In genomic region chr14:39181026-39181692, GRCh38 we compare ENCODE assay signal across 26 cellular contexts. TPM values are rescaled to one million over a fixed set of nuclear protein-coding genes. Genes with fewer than 3 reads are reported as not detected.
DNase-seq lines count a peak whose midpoint lies in the region; ATAC-seq, FAIRE-seq and TF ChIP-seq lines count a peak whose summit lies in the region.
"Had no signal": no experiment of that assay in that cellular context is flagged by ENCODE, and none has a peak within 500 bp of the region (broad histone marks: within the 10 kb centered on the region; RNA-seq: fewer than 3 reads in every experiment).

No MANE protein-coding gene starts in this region.

- peaks cover 89 to 100% (median 95%) of the 10 kb centered on the region in 11 experiments for H3K36me3 ChIP-seq in BLaER1 treated with 17β-estradiol and CSF1 and Interleukin-3, amounts not matched to agents 10 nM and 100 nM
- H3K36me3 ChIP-seq in RWPE2 (ENCODE audit: low read depth), result peaks cover 91% of the 10 kb centered on the region

- no peaks in the 10 kb centered on the region for H3K9me3 Mint-ChIP-seq in activated naive CD8-positive, alpha-beta T cell treated with anti-CD3 and anti-CD28 coated beads for 36 hours
- H3K9me3 Mint-ChIP-seq: activated naive CD4-positive, alpha-beta T cell treated with anti-CD3 and anti-CD28 coated beads, Interleukin-2, amount 50 U/mL, for 72 hours; activated T-cell treated with anti-CD3 and anti-CD28 coated beads, Interleukin-2, amount 50 U/mL, for 72 hours; naive B cell; stimulated activated naive CD8-positive, alpha-beta T cell treated with anti-CD3 and anti-CD28 coated beads, Interleukin-15, Interleukin-2, amounts not matched to agents 100 ng/mL and 50 ng/mL, for 24 hours; type B pancreatic cell had no signal

- H3K4me1 Mint-ChIP-seq in activated naive CD8-positive, alpha-beta T cell treated with anti-CD3 and anti-CD28 coated beads for 36 hours, result peaks cover 21% of the 10 kb centered on the region

- H3K4me1 ChIP-seq in BLaER1 treated with 17β-estradiol and CSF1 and Interleukin-3, amounts not matched to agents 10 nM and 100 nM, result peaks cover 16 to 66% (median 48%) of the 10 kb centered on the region in 10 experiments
- H3K4me1 ChIP-seq in RWPE2 (ENCODE audit: insufficient read depth, poor library complexity, severe bottlenecking), result peaks cover 6% of the 10 kb centered on the region

- H3K9me3 ChIP-seq in BLaER1 treated with 17β-estradiol and CSF1 and Interleukin-3, amounts not matched to agents 10 nM and 100 nM (replicated peaks in 1 of 11), result no peaks in the 10 kb centered on the region
- no peaks in the 10 kb centered on the region for H3K9me3 ChIP-seq in RWPE2 (ENCODE audit: severe bottlenecking)

- H3K36me3 Mint-ChIP-seq in activated naive CD8-positive, alpha-beta T cell treated with anti-CD3 and anti-CD28 coated beads for 36 hours, result peaks cover 53% of the 10 kb centered on the region

- TF ChIP-seq POLR2A in GM12892 (IDR thresholded peaks at IDR 0.05; ENCODE audit: low read depth, low read length), result peak; percentile 69
- peak; percentile 40 for TF ChIP-seq POLR2A in erythroblast (IDR thresholded peaks at IDR 0.05; ENCODE audit: low read length)

- peak overlapping the region in 2 of 11 experiments; percentile 12 to 25; a peak in 1 of 22 replicates for H3K9ac ChIP-seq in BLaER1 treated with 17β-estradiol and CSF1 and Interleukin-3, amounts not matched to agents 10 nM and 100 nM

- no peak overlapping the region for H3K4me3 Mint-ChIP-seq in activated naive CD8-positive, alpha-beta T cell treated with anti-CD3 and anti-CD28 coated beads for 36 hours
- H3K4me3 Mint-ChIP-seq: activated T-cell treated with anti-CD3 and anti-CD28 coated beads, Interleukin-2, amount 50 U/mL, for 72 hours; naive B cell; stimulated activated naive CD8-positive, alpha-beta T cell treated with anti-CD3 and anti-CD28 coated beads, Interleukin-15, Interleukin-2, amounts not matched to agents 100 ng/mL and 50 ng/mL, for 24 hours; type B pancreatic cell had no signal

- ATAC-seq in RWPE2 (ENCODE audit: low read depth), result no peak
- ATAC-seq in HG02840 (IDR thresholded peaks at IDR 0.05; ENCODE audit: low FRiP score, unreplicated experiment), result no peak
- ATAC-seq: foreskin keratinocyte had no signal

- no peak for FAIRE-seq in GM12892 (lab: Jason Lieb, UNC)
- FAIRE-seq: colon, D721Med, endometrium had no signal

- peak overlapping the region in 4 of 11 experiments; percentile 2 to 14 (median 11); a peak in 2 of 22 replicates for H3K27ac ChIP-seq in BLaER1 treated with 17β-estradiol and CSF1 and Interleukin-3, amounts not matched to agents 10 nM and 100 nM
- peak overlapping the region; percentile 2 for H3K27ac ChIP-seq in RWPE2 (ENCODE audit: poor library complexity, severe bottlenecking)
- H3K27ac ChIP-seq: foreskin keratinocyte had no signal

- H3K27ac Mint-ChIP-seq in activated naive CD8-positive, alpha-beta T cell treated with anti-CD3 and anti-CD28 coated beads for 36 hours, result no peak overlapping the region
- H3K27ac Mint-ChIP-seq: activated naive CD4-positive, alpha-beta T cell treated with anti-CD3 and anti-CD28 coated beads, Interleukin-2, amount 50 U/mL, for 72 hours; activated T-cell treated with anti-CD3 and anti-CD28 coated beads, Interleukin-2, amount 50 U/mL, for 72 hours; naive B cell; stimulated activated naive CD8-positive, alpha-beta T cell treated with anti-CD3 and anti-CD28 coated beads, Interleukin-15, Interleukin-2, amounts not matched to agents 100 ng/mL and 50 ng/mL, for 24 hours; type B pancreatic cell had no signal

- no peak overlapping the region for H3K4me3 ChIP-seq in BLaER1 treated with 17β-estradiol and CSF1 and Interleukin-3, amounts not matched to agents 10 nM and 100 nM
- H3K4me3 ChIP-seq in RWPE2 (ENCODE audit: severe bottlenecking), result no peak overlapping the region
- H3K4me3 ChIP-seq: lung had no signal

- H3K27me3 ChIP-seq in BLaER1 treated with 17β-estradiol and CSF1 and Interleukin-3, amounts not matched to agents 10 nM and 100 nM, result no peaks in the 10 kb centered on the region
- no peaks in the 10 kb centered on the region for H3K27me3 ChIP-seq in RWPE2 (ENCODE audit: insufficient read depth, poor library complexity, severe bottlenecking)
- H3K27me3 ChIP-seq: foreskin keratinocyte had no signal

- H4K20me1 ChIP-seq in BLaER1 treated with 17β-estradiol and CSF1 and Interleukin-3, amounts not matched to agents 10 nM and 100 nM, result peaks cover 30 to 92% (median 87%) of the 10 kb centered on the region in 11 experiments; a peak in 21 of 22 replicates

- H3K4me2 ChIP-seq in BLaER1 treated with 17β-estradiol and CSF1 and Interleukin-3, amounts not matched to agents 10 nM and 100 nM, result peak overlapping the region in 7 of 11 experiments; percentile 11 to 39 (median 19); a peak in 7 of 22 replicates

- DNase-seq in GM12892 (ENCODE audit: insufficient read length), result no peak
- no peak for DNase-seq in RWPE2 (ENCODE audit: low spot score)
- no peak for DNase-seq in erythroblast (lab: John Stamatoyannopoulos, UW)
- no peak for DNase-seq in activated naive CD8-positive, alpha-beta T cell treated with anti-CD3 and anti-CD28 coated beads for 36 hours
- no peak for DNase-seq in AG08395 (ENCODE audit: low spot score)
- no peak for DNase-seq in cortex of kidney (lab: John Stamatoyannopoulos, UW)
- DNase-seq: activated CD4-positive, alpha-beta T cell treated with anti-CD3 and anti-CD28 coated beads, Interleukin-2, amount 50 U/mL, for 4 hours; activated T-cell treated with anti-CD3 and anti-CD28 coated beads, Interleukin-2, amount 50 U/mL, for 72 hours; foreskin keratinocyte; GDM1; hypothalamus; islet precursor cell; Karpas-422; naive B cell; NCI-H1105 treated with DMSO at 0.1 percent for 48 hours; NCI-H2081 treated with DMSO at 0.1 percent for 48 hours; NCI-H524 treated with DMSO at 0.1 percent for 48 hours had no signal

- H3K27me3 Mint-ChIP-seq in activated naive CD8-positive, alpha-beta T cell treated with anti-CD3 and anti-CD28 coated beads for 36 hours, result no peaks in the 10 kb centered on the region
- H3K27me3 Mint-ChIP-seq: naive B cell; stimulated activated naive CD8-positive, alpha-beta T cell treated with anti-CD3 and anti-CD28 coated beads, Interleukin-15, Interleukin-2, amounts not matched to agents 100 ng/mL and 50 ng/mL, for 24 hours; type B pancreatic cell had no signal

- TF ChIP-seq CTCF in RWPE2 (IDR thresholded peaks at IDR 0.05; ENCODE audit: poor library complexity, severe bottlenecking), result no peak

RNA-seq across cellular contexts. Expression of gene PNN, which starts 6.1 kb away (rescaled TPM):
- polyA plus RNA-seq in GM12892 (2012; ENCODE audit: missing spikeins), result 91.3 TPM
- total RNA-seq in activated naive CD8-positive, alpha-beta T cell treated with anti-CD3 and anti-CD28 coated beads for 36 hours, result 100 to 1,000 TPM; 108 to 111 TPM

RNA-seq across cellular contexts. Expression of gene TRAPPC6B, which starts 11.0 kb away (rescaled TPM):
- 11.6 TPM for polyA plus RNA-seq in GM12892 (2012; ENCODE audit: missing spikeins)
- total RNA-seq in activated naive CD8-positive, alpha-beta T cell treated with anti-CD3 and anti-CD28 coated beads for 36 hours, result 10 to 100 TPM; 21.8 to 21.9 TPM

RNA-seq across cellular contexts. Expression of gene MIA2, which starts 52.6 kb away (rescaled TPM):
- polyA plus RNA-seq in GM12892 (2012; ENCODE audit: missing spikeins), result 10.5 TPM
- 10 to 100 TPM; 19.1 to 19.5 TPM for total RNA-seq in activated naive CD8-positive, alpha-beta T cell treated with anti-CD3 and anti-CD28 coated beads for 36 hours
